9 cellular contexts compared by ENCODE assay signal in genomic region chr20:53942121-53942816, GRCh38.
DNase-seq lines count a peak whose midpoint lies in the region; ATAC-seq and TF ChIP-seq lines count a peak whose summit lies in the region.
"Had no signal": no experiment of that assay in that cellular context is flagged by ENCODE, and none has a peak within 500 bp of the region (broad histone marks: within the 10 kb centered on the region; RNA-seq: fewer than 3 reads in every experiment).

No MANE protein-coding gene starts in this region.

- H3K27ac ChIP-seq in BLaER1 (no peak overlapping the region), OCI-LY1 (ENCODE audit: low read depth, low read length, poor library complexity, severe bottlenecking) (peak overlapping the region; percentile 99), sigmoid colon (no peak overlapping the region)

- peak; percentile 52 for DNase-seq in kidney epithelial cell (ENCODE audit: low read depth)
- no peak for DNase-seq in HuH-7 (ENCODE audit: low spot score)
- no peak for DNase-seq in NCI-H69 (lab: John Stamatoyannopoulos, UW)
- no peak for DNase-seq in sigmoid colon
- DNase-seq: activated T-cell treated with anti-CD3 and anti-CD28 coated beads, Interleukin-2, amount 50 U/mL, for 24 hours had no signal

- WGBS in sigmoid colon, 2 donors = 78 to 80% methylated on average over 12 of the region's 12 CpGs

- no peak for TF ChIP-seq EP300 in sigmoid colon (IDR thresholded peaks at IDR 0.05)

- H3K4me2 ChIP-seq in BLaER1 (peak overlapping the region; percentile 38), OCI-LY1 (ENCODE audit: low read length) (peak overlapping the region; percentile 78)

- H3K4me3 ChIP-seq in BLaER1 (no peak overlapping the region), OCI-LY1 (ENCODE audit: low read depth, low read length, poor library complexity, severe bottlenecking) (peak overlapping the region; percentile 47), kidney epithelial cell (ENCODE audit: low read depth, low read length) (no peak overlapping the region), sigmoid colon (no peak overlapping the region)

- no peaks in the 10 kb centered on the region for H3K36me3 ChIP-seq in BLaER1
- no peaks in the 10 kb centered on the region for H3K36me3 ChIP-seq in OCI-LY1 (ENCODE audit: insufficient read depth, low read length)
- H3K36me3 ChIP-seq in kidney epithelial cell (ENCODE audit: control insufficient read depth, insufficient read depth, low read length) = no peaks in the 10 kb centered on the region
- H3K36me3 ChIP-seq in sigmoid colon = no peaks in the 10 kb centered on the region

- ATAC-seq in GM21723 (IDR thresholded peaks at IDR 0.05; ENCODE audit: unreplicated experiment) (peak; percentile 46), GM18870 (IDR thresholded peaks at IDR 0.05; ENCODE audit: unreplicated experiment) (no peak)

- H3K9ac ChIP-seq in BLaER1 (peak overlapping the region; percentile 40; the same call in 1 of the 2 replicates), OCI-LY1 (ENCODE audit: low read length) (peak overlapping the region; percentile 73)

- no peaks in the 10 kb centered on the region for H4K20me1 ChIP-seq in BLaER1
- no peaks in the 10 kb centered on the region for H4K20me1 ChIP-seq in OCI-LY1 (ENCODE audit: insufficient read depth, low read length)

- no peaks in the 10 kb centered on the region for H3K79me2 ChIP-seq in OCI-LY1 (ENCODE audit: insufficient read depth, low read length)

- H3K9me3 ChIP-seq in BLaER1 = no peaks in the 10 kb centered on the region
- no peaks in the 10 kb centered on the region for H3K9me3 ChIP-seq in OCI-LY1 (ENCODE audit: low read length)
- H3K9me3 ChIP-seq in sigmoid colon = no peaks in the 10 kb centered on the region

- intact Hi-C loops in sigmoid colon (cut with DNase I) = loop anchor here (10.0 kb wide), 2 partner anchors 123 to 253 kb away; no protein-coding TSS in a partner anchor

- no peak for TF ChIP-seq POLR2A in sigmoid colon (IDR thresholded peaks at IDR 0.05)

- H3K27me3 ChIP-seq in BLaER1 (no peaks in the 10 kb centered on the region), OCI-LY1 (ENCODE audit: insufficient read depth, low read length) (no peaks in the 10 kb centered on the region), kidney epithelial cell (ENCODE audit: control insufficient read depth, insufficient read depth, low read length) (no peaks in the 10 kb centered on the region), sigmoid colon (no peaks in the 10 kb centered on the region)

- no peak overlapping the region; the same call in 1 of the 2 replicates for H2AFZ ChIP-seq in OCI-LY1 (ENCODE audit: low read length)

- peaks cover 52% of the 10 kb centered on the region for H3K4me1 ChIP-seq in BLaER1
- H3K4me1 ChIP-seq in OCI-LY1 (ENCODE audit: insufficient read depth, low read length, severe bottlenecking) = peaks cover 62% of the 10 kb centered on the region
- H3K4me1 ChIP-seq in sigmoid colon = peaks cover 0 to 35% (median 23%) of the 10 kb centered on the region in 4 donors

- H3F3A ChIP-seq in OCI-LY1 (ENCODE audit: insufficient read depth, low read length) = 0 out of 2 replicates have a peak, but pooled peaks cover 3% of the 10 kb centered on the region

- TF ChIP-seq CTCF in OCI-LY1 (IDR thresholded peaks at IDR 0.05; ENCODE audit: low read length) = no peak
- TF ChIP-seq CTCF in kidney epithelial cell (IDR thresholded peaks at IDR 0.05; ENCODE audit: insufficient read depth, low read length, poor library complexity, severe bottlenecking) = no peak
- TF ChIP-seq CTCF in sigmoid colon (IDR thresholded peaks at IDR 0.05) = no peak

- no peaks in the 10 kb centered on the region for H3K9me2 ChIP-seq in OCI-LY1 (ENCODE audit: low read depth, low read length)
